ENCODE assay signal across 25 cellular contexts in the genomic region with DNA sequence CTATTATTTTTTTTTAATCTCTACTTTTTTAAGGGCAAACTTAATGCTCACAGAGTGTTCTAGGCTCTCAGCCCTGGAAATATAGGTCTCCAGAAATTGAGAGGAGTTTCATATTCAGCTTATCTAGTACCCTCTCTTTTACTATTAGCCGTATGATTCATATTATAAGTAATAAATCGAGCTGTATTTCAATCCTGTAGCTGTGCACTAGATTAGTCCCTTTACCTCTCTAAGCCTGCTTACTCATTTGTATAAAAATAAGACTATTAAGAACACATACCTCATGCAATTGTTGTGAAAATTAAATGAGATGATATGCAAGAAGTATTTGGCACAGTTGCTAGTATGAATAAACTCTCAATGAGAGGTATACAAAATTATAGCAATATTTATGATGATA.
"Had no signal": no experiment of that assay in that cellular context is flagged by ENCODE, and none has a peak within 500 bp of the region (broad histone marks: within the 10 kb centered on the region; RNA-seq: fewer than 3 reads in every experiment).

No MANE protein-coding gene starts in this region.

- ATAC-seq: body of pancreas; natural killer cell treated with Interleukin-12 subunit alpha and Interleukin-12 subunit beta and Interleukin-15 and Interleukin-18, amount 100 ng/mL, for 72 hours; right cardiac atrium; stimulated activated effector memory CD8-positive, alpha-beta T cell treated with anti-CD3 and anti-CD28 coated beads, Interleukin-12 subunit alpha, Interleukin-12 subunit beta, amount 100 ng/mL, for 72 hours; stimulated activated naive CD8-positive, alpha-beta T cell treated with anti-CD3 and anti-CD28 coated beads, Interleukin-15, amount 100 ng/mL, for 72 hours had no signal

- DNase-seq: activated CD4-positive, alpha-beta T cell treated with anti-CD3 and anti-CD28 coated beads for 1 hour; activated gamma-delta T cell treated with Interleukin-2 at 50 U/mL for 16 hours; activated T-cell treated with anti-CD3 and anti-CD28 coated beads, Interleukin-2, amount 50 U/mL, for 1 hour; anterior cingulate cortex; body of pancreas; cortex of kidney; foreskin fibroblast; hypothalamus; left ventricle myocardium inferior; ovary; right cardiac atrium; small intestine; stimulated activated CD4-positive, alpha-beta T cell treated with anti-CD3 and anti-CD28 coated beads, Interleukin-2, amount 100 ng/mL, for 24 hours; stimulated activated naive CD8-positive, alpha-beta T cell treated with anti-CD3 and anti-CD28 coated beads, Interleukin-15, amount 100 ng/mL, for 72 hours had no signal

- H3K4me3 Mint-ChIP-seq: activated naive CD4-positive, alpha-beta T cell treated with anti-CD3 and anti-CD28 coated beads, Interleukin-2, amount 50 U/mL, for 24 hours; mesothelial cell of epicardium; natural killer cell treated with Interleukin-12 subunit alpha and Interleukin-12 subunit beta and Interleukin-15 and Interleukin-18, amount 100 ng/mL, for 72 hours; stimulated activated effector memory CD8-positive, alpha-beta T cell treated with anti-CD3 and anti-CD28 coated beads, Interleukin-12 subunit alpha, Interleukin-12 subunit beta, amount 100 ng/mL, for 72 hours; stimulated activated naive CD8-positive, alpha-beta T cell treated with anti-CD3 and anti-CD28 coated beads, Interleukin-15, amount 100 ng/mL, for 72 hours had no signal

- H3K27me3 Mint-ChIP-seq: activated naive CD4-positive, alpha-beta T cell treated with anti-CD3 and anti-CD28 coated beads, Interleukin-2, amount 50 U/mL, for 24 hours; natural killer cell treated with Interleukin-12 subunit alpha and Interleukin-12 subunit beta and Interleukin-15 and Interleukin-18, amount 100 ng/mL, for 72 hours; stimulated activated naive CD8-positive, alpha-beta T cell treated with anti-CD3 and anti-CD28 coated beads, Interleukin-15, amount 100 ng/mL, for 72 hours had no signal

- H3K9me3 Mint-ChIP-seq: activated naive CD4-positive, alpha-beta T cell treated with anti-CD3 and anti-CD28 coated beads, Interleukin-2, amount 50 U/mL, for 24 hours; mesothelial cell of epicardium; natural killer cell treated with Interleukin-12 subunit alpha and Interleukin-12 subunit beta and Interleukin-15 and Interleukin-18, amount 100 ng/mL, for 72 hours; stimulated activated effector memory CD8-positive, alpha-beta T cell treated with anti-CD3 and anti-CD28 coated beads, Interleukin-12 subunit alpha, Interleukin-12 subunit beta, amount 100 ng/mL, for 72 hours; stimulated activated naive CD8-positive, alpha-beta T cell treated with anti-CD3 and anti-CD28 coated beads, Interleukin-15, amount 100 ng/mL, for 72 hours had no signal

- H3K4me3 ChIP-seq: body of pancreas, cardiac muscle cell, left ventricle myocardium inferior, ovary, suprapubic skin, tibial nerve had no signal

- H3K27ac Mint-ChIP-seq: activated naive CD4-positive, alpha-beta T cell treated with anti-CD3 and anti-CD28 coated beads, Interleukin-2, amount 50 U/mL, for 24 hours; natural killer cell treated with Interleukin-12 subunit alpha and Interleukin-12 subunit beta and Interleukin-15 and Interleukin-18, amount 100 ng/mL, for 72 hours; stimulated activated effector memory CD8-positive, alpha-beta T cell treated with anti-CD3 and anti-CD28 coated beads, Interleukin-12 subunit alpha, Interleukin-12 subunit beta, amount 100 ng/mL, for 72 hours; stimulated activated naive CD8-positive, alpha-beta T cell treated with anti-CD3 and anti-CD28 coated beads, Interleukin-15, amount 100 ng/mL, for 72 hours had no signal

- H3K36me3 Mint-ChIP-seq: activated naive CD4-positive, alpha-beta T cell treated with anti-CD3 and anti-CD28 coated beads, Interleukin-2, amount 50 U/mL, for 24 hours; mesothelial cell of epicardium; natural killer cell treated with Interleukin-12 subunit alpha and Interleukin-12 subunit beta and Interleukin-15 and Interleukin-18, amount 100 ng/mL, for 72 hours; stimulated activated effector memory CD8-positive, alpha-beta T cell treated with anti-CD3 and anti-CD28 coated beads, Interleukin-12 subunit alpha, Interleukin-12 subunit beta, amount 100 ng/mL, for 72 hours had no signal

- FAIRE-seq: endometrium, small intestine, TTC549, urothelium cell line had no signal

- H3K9me3 ChIP-seq: body of pancreas, left ventricle myocardium inferior, neutrophil, ovary, suprapubic skin, tibial nerve had no signal

- H3K27me3 ChIP-seq: body of pancreas, cardiac muscle cell, neutrophil, ovary, suprapubic skin, tibial nerve had no signal

- H3K4me1 Mint-ChIP-seq: activated naive CD4-positive, alpha-beta T cell treated with anti-CD3 and anti-CD28 coated beads, Interleukin-2, amount 50 U/mL, for 24 hours; stimulated activated effector memory CD8-positive, alpha-beta T cell treated with anti-CD3 and anti-CD28 coated beads, Interleukin-12 subunit alpha, Interleukin-12 subunit beta, amount 100 ng/mL, for 72 hours; stimulated activated naive CD8-positive, alpha-beta T cell treated with anti-CD3 and anti-CD28 coated beads, Interleukin-15, amount 100 ng/mL, for 72 hours had no signal

- H3K27ac ChIP-seq: body of pancreas, cardiac muscle cell, left ventricle myocardium inferior, neutrophil, ovary had no signal

- H3K36me3 ChIP-seq: cardiac muscle cell, left ventricle myocardium inferior, neutrophil, ovary, suprapubic skin, tibial nerve had no signal
